ENCODE assay signal across 1 cellular context in the genomic region with DNA sequence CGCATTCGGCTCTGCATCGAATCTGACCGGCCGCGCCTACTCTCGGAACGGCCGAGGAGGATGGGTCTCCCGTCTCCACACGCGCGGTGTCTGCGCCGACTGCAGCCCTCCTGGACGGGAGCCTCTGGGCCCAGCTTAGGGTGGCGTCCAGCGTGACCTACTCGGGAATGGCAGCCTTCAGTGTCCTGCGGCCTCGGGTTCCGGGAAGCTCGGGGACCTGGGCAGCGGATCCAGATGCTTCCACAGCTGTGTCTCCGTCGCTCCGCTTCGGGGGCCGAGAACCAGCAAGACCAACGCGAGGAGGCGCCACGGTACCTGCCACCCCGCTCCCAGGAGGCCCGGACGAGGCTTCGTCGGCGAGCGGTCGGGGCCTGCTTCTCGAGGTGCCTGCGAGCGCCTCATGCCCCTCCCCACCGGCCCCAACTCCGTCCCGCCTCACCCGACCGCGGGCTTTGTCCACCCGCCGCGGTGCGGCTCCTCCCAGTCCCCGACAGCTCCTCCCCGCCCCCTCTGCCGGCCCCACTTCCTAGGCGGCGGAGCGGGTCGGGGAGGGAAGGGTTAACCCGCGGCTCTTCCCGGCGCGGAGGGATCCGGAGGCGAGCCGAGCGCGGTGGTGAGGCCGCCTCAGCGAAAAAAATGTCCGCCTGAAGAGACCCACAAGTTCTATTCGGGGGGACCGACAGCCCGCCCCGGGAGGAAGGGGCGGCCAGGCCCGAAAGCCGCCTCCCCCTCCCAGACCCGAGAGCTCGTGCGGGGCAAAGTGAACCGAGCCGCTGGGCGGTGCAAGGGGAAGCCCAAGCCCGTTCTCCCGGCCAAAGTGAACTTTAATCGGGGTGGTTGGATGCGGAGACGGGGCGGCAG.
TF ChIP-seq lines count a peak whose summit lies in the region.

A gene (plus strand): TSS at position 599 of the 861 bp plus-strand sequence. CDS start 1,270 bp downstream, outside the sequence.

TF ChIP-seq in K562, 482 proteins besides CTCF, POLR2A, EP300 and RAD21 (continued from another document):
- TF ChIP-seq, protein P1, sequence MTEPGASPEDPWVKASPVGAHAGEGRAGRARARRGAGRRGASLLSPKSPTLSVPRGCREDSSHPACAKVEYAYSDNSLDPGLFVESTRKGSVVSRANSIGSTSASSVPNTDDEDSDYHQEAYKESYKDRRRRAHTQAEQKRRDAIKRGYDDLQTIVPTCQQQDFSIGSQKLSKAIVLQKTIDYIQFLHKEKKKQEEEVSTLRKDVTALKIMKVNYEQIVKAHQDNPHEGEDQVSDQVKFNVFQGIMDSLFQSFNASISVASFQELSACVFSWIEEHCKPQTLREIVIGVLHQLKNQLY (CRISPR knock-in tag; conservative IDR thresholded peaks at IDR 0.05) = no peak
- TF ChIP-seq, protein P2, sequence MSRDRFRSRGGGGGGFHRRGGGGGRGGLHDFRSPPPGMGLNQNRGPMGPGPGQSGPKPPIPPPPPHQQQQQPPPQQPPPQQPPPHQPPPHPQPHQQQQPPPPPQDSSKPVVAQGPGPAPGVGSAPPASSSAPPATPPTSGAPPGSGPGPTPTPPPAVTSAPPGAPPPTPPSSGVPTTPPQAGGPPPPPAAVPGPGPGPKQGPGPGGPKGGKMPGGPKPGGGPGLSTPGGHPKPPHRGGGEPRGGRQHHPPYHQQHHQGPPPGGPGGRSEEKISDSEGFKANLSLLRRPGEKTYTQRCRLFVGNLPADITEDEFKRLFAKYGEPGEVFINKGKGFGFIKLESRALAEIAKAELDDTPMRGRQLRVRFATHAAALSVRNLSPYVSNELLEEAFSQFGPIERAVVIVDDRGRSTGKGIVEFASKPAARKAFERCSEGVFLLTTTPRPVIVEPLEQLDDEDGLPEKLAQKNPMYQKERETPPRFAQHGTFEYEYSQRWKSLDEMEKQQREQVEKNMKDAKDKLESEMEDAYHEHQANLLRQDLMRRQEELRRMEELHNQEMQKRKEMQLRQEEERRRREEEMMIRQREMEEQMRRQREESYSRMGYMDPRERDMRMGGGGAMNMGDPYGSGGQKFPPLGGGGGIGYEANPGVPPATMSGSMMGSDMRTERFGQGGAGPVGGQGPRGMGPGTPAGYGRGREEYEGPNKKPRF (IDR thresholded peaks at IDR 0.05; ENCODE audit: low read depth, low read length) = no peak
- TF ChIP-seq, protein P3, sequence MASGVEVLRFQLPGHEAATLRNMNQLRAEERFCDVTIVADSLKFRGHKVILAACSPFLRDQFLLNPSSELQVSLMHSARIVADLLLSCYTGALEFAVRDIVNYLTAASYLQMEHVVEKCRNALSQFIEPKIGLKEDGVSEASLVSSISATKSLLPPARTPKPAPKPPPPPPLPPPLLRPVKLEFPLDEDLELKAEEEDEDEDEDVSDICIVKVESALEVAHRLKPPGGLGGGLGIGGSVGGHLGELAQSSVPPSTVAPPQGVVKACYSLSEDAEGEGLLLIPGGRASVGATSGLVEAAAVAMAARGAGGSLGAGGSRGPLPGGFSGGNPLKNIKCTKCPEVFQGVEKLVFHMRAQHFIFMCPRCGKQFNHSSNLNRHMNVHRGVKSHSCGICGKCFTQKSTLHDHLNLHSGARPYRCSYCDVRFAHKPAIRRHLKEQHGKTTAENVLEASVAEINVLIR (CRISPR knock-in tag; IDR thresholded peaks at IDR 0.05) = no peak
- TF ChIP-seq NFYB (IDR thresholded peaks at IDR 0.05; ENCODE audit: extremely low read depth, insufficient read length) = no peak
- TF ChIP-seq ZBTB17 (CRISPR knock-in tag; IDR thresholded peaks at IDR 0.05) = no peak
- TF ChIP-seq ZNF41 (CRISPR knock-in tag; conservative IDR thresholded peaks at IDR 0.05) = no peak
- peak; percentile 75 for TF ChIP-seq BRD9 (IDR thresholded peaks at IDR 0.05; ENCODE audit: low read depth, partially characterized antibody)
- TF ChIP-seq NCOA1 (IDR thresholded peaks at IDR 0.05; ENCODE audit: low read depth) = peak; percentile 35; the same call in 1 of the 2 replicates
- peak; percentile 92 for TF ChIP-seq FOXP1 (CRISPR knock-in tag; IDR thresholded peaks at IDR 0.05)
- TF ChIP-seq, protein P4, sequence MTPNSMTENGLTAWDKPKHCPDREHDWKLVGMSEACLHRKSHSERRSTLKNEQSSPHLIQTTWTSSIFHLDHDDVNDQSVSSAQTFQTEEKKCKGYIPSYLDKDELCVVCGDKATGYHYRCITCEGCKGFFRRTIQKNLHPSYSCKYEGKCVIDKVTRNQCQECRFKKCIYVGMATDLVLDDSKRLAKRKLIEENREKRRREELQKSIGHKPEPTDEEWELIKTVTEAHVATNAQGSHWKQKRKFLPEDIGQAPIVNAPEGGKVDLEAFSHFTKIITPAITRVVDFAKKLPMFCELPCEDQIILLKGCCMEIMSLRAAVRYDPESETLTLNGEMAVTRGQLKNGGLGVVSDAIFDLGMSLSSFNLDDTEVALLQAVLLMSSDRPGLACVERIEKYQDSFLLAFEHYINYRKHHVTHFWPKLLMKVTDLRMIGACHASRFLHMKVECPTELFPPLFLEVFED (CRISPR knock-in tag; conservative IDR thresholded peaks at IDR 0.05) = no peak
- no peak for TF ChIP-seq MCM7 (IDR thresholded peaks at IDR 0.05)
- TF ChIP-seq HNRNPH1 (optimal IDR thresholded peaks at IDR 0.05; ENCODE audit: low read depth, low read length) = no peak
- TF ChIP-seq CHD4 (IDR thresholded peaks at IDR 0.05; ENCODE audit: insufficient read depth, insufficient replicate concordance, low read depth, low read length, poor library complexity, severe bottlenecking) = no peak
- no peak for TF ChIP-seq KLF10 (CRISPR knock-in tag; IDR thresholded peaks at IDR 0.05)
